Comparison of ENCODE assay signal across 19 cellular contexts in genomic region chr14:56205906-56206305, GRCh38.
A peak's percentile ranks its signal among the peaks of the same experiment; 100 is the strongest.
DNase-seq lines count a peak whose midpoint lies in the region; ATAC-seq and TF ChIP-seq lines count a peak whose summit lies in the region.
"Had no signal": no experiment of that assay in that cellular context is flagged by ENCODE, and none has a peak within 500 bp of the region (broad histone marks: within the 10 kb centered on the region; RNA-seq: fewer than 3 reads in every experiment).

No MANE protein-coding gene starts in this region.

- H3K9me3 ChIP-seq in hepatocyte (ENCODE audit: low read depth) = no peaks in the 10 kb centered on the region

- H3K27me3 ChIP-seq in hepatocyte = no peaks in the 10 kb centered on the region

- H3K79me2 ChIP-seq in hepatocyte = no peaks in the 10 kb centered on the region

- DNase-seq in SIG-M5 treated with dmso at 0.1 percent for 504 hours (lab: John Stamatoyannopoulos, UW; ENCODE audit: unreplicated experiment) (peak; percentile 23), SIG-M5 (lab: John Stamatoyannopoulos, UW) (no peak), NOMO-1 treated with DMSO at 0.1 percent for 48 hours (lab: John Stamatoyannopoulos, UW; ENCODE audit: unreplicated experiment) (peak; percentile 67), hepatocyte (ENCODE audit: low spot score) (no peak), T-helper 1 cell (no peak), GM10266 (ENCODE audit: extremely low spot score) (no peak)
- DNase-seq in effector CD8-positive, alpha-beta T cell (lab: John Stamatoyannopoulos, UW) = no peak
- DNase-seq: activated CD4-positive, alpha-beta T cell treated with anti-CD3 and anti-CD28 coated beads, Interleukin-2, amount 10 ng/mL, durations not matched to agents 7 days and 5 days; dermis blood vessel endothelial cell; HCEC 1CT; NCI-H1092; NCI-H524 treated with DMSO at 0.1 percent for 48 hours; stimulated activated naive CD4-positive, alpha-beta T cell; T-helper 17 cell had no signal

- no peak overlapping the region for H3K4me2 ChIP-seq in hepatocyte

- TF ChIP-seq CTCF in hepatocyte (IDR thresholded peaks at IDR 0.05; ENCODE audit: poor library complexity) (no peak), GM10266 (IDR thresholded peaks at IDR 0.05; ENCODE audit: control insufficient read depth, insufficient read depth, low read depth, missing control alignments) (no peak)

- peak overlapping the region; percentile 10 for H3K27ac ChIP-seq in hepatocyte
- H3K27ac ChIP-seq: parathyroid adenoma, RWPE1 had no signal

- H4K20me1 ChIP-seq in hepatocyte (ENCODE audit: insufficient read depth, poor library complexity, severe bottlenecking) = no peaks in the 10 kb centered on the region

- no peaks in the 10 kb centered on the region for H3K9me2 ChIP-seq in hepatocyte (replicated peaks; ENCODE audit: insufficient read depth)

- 59% methylated on average over 2 of the region's 2 CpGs for WGBS in hepatocyte (ENCODE audit: low lambda C conversion rate, missing lambda C conversion rate)

- ATAC-seq in GM21423 (IDR thresholded peaks at IDR 0.05; ENCODE audit: unreplicated experiment) = no peak
- ATAC-seq: activated naive CD4-positive, alpha-beta T cell treated with anti-CD3 and anti-CD28 coated beads, Interleukin-2, amount 50 U/mL, for 72 hours; HepG2; T-helper 17 cell had no signal

- H3K36me3 ChIP-seq in hepatocyte (replicated peaks; ENCODE audit: insufficient read depth, low read depth) = no peaks in the 10 kb centered on the region

- no peak overlapping the region for H2AFZ ChIP-seq in hepatocyte
- H2AFZ ChIP-seq: parathyroid adenoma had no signal

- no peak overlapping the region for H3K4me3 ChIP-seq in hepatocyte

- H3K4me1 ChIP-seq in hepatocyte (ENCODE audit: insufficient read depth) = peaks cover 13% of the 10 kb centered on the region
- H3K4me1 ChIP-seq: parathyroid adenoma had no signal

Comparison
In these comparisons a context has a peak if more than half of its experiments do, and no peak if none do; other contexts are left out.
1. DNase-seq: peak in SIG-M5 treated with dmso at 0.1 percent for 504 hours (single experiment) and NOMO-1 treated with DMSO at 0.1 percent for 48 hours (single experiment); none in SIG-M5 (single experiment), hepatocyte (single experiment), T-helper 1 cell (0 of 5), GM10266 (single experiment) and effector CD8-positive, alpha-beta T cell (single experiment).